14 cellular contexts compared by ENCODE assay signal in genomic region chr14:95182379-95182778, GRCh38. TPM values are rescaled to one million over a fixed set of nuclear protein-coding genes. Genes with fewer than 3 reads are reported as not detected.
A peak's percentile ranks its signal among the peaks of the same experiment; 100 is the strongest.
DNase-seq lines count a peak whose midpoint lies in the region; ATAC-seq, FAIRE-seq and TF ChIP-seq lines count a peak whose summit lies in the region.
"Had no signal": no experiment of that assay in that cellular context is flagged by ENCODE, and none has a peak within 500 bp of the region (broad histone marks: within the 10 kb centered on the region; RNA-seq: fewer than 3 reads in every experiment).

No MANE protein-coding gene starts in this region.

- peak overlapping the region; percentile 71 to 92 for H3K27ac ChIP-seq in liver (ENCODE audit: low read depth in 1 of 2, low read length in 2 of 2)
- no peak overlapping the region for H3K27ac ChIP-seq in HepG2 (ENCODE audit: extremely low read length, insufficient read depth, low read length)
- peak overlapping the region in 3 of 4 donors; percentile 36 to 71 (median 66) for H3K27ac ChIP-seq in esophagus muscularis mucosa (replicated peaks in 1 of 4)
- peak overlapping the region; percentile 98 for H3K27ac ChIP-seq in neutrophil
- no peak overlapping the region for H3K27ac ChIP-seq in WERI-Rb-1
- H3K27ac ChIP-seq: A549 had no signal

- no peaks in the 10 kb centered on the region for H3K79me2 ChIP-seq in HepG2 (ENCODE audit: insufficient read depth, low read length)

- peaks cover 0 to 2% (median 2%) of the 10 kb centered on the region in 3 donors for H3K4me1 Mint-ChIP-seq in T-cell

- no peak for TF ChIP-seq EP300 in HepG2 (IDR thresholded peaks at IDR 0.05; ENCODE audit: low read depth in 2 of 2, low read length in 2 of 2)
- TF ChIP-seq EP300 in HepG2 (CRISPR knock-in tag; IDR thresholded peaks at IDR 0.05; ENCODE audit: borderline replicate concordance): no peak
- TF ChIP-seq EP300 in esophagus muscularis mucosa (IDR thresholded peaks at IDR 0.05): no peak

- H3K27me3 Mint-ChIP-seq in T-cell: peaks cover 14 to 34% of the 10 kb centered on the region in 2 donors

- no peak overlapping the region for H3K4me3 Mint-ChIP-seq in T-cell

- no peak for DNase-seq in HepG2 (ENCODE audit: low spot score)
- no peak for DNase-seq in esophagus muscularis mucosa (ENCODE audit: extremely low spot score)
- no peak for DNase-seq in WERI-Rb-1
- DNase-seq in T-cell: no peak
- no peak for DNase-seq in COLO668 (lab: John Stamatoyannopoulos, UW; ENCODE audit: unreplicated experiment)
- no peak for DNase-seq in anterior cingulate cortex (lab: John Stamatoyannopoulos, UW)
- DNase-seq: C1 segment of cervical spinal cord, DND-41, NCI-H1092, NCI-H510A treated with DMSO at 0.1 percent for 48 hours had no signal

- 72% methylated on average over 8 of the region's 8 CpGs for WGBS in liver
- 86% methylated on average over 8 of the region's 8 CpGs for WGBS in HepG2 (ENCODE audit: low lambda C conversion rate)
- 75% methylated on average over 8 of the region's 8 CpGs for WGBS in esophagus muscularis mucosa

- H4K20me1 ChIP-seq in HepG2 (ENCODE audit: insufficient read depth, low read length): no peaks in the 10 kb centered on the region

- H3K27me3 ChIP-seq in liver (ENCODE audit: control insufficient read depth in 4 of 4, insufficient read depth in 4 of 4, low read length in 3 of 4) (no peaks in the 10 kb centered on the region), HepG2 (ENCODE audit: control insufficient read depth in 1 of 2, insufficient read depth in 2 of 2, low read length in 2 of 2) (no peaks in the 10 kb centered on the region), esophagus muscularis mucosa (no peaks in the 10 kb centered on the region), neutrophil (no peaks in the 10 kb centered on the region), WERI-Rb-1 (ENCODE audit: insufficient read depth, low read depth, severe bottlenecking) (no peaks in the 10 kb centered on the region)

- no peak for ATAC-seq in HepG2
- ATAC-seq in T-cell (replicated peaks in 1 of 4): no peak
- ATAC-seq: A549 had no signal

- H3K9me3 ChIP-seq in liver (ENCODE audit: control insufficient read depth in 4 of 4, low read length in 3 of 4): no peaks in the 10 kb centered on the region
- no peaks in the 10 kb centered on the region for H3K9me3 ChIP-seq in HepG2 (ENCODE audit: low read length)
- H3K9me3 ChIP-seq in esophagus muscularis mucosa: no peaks in the 10 kb centered on the region
- H3K9me3 ChIP-seq in neutrophil: no peaks in the 10 kb centered on the region
- H3K9me3 ChIP-seq in WERI-Rb-1 (ENCODE audit: severe bottlenecking): no peaks in the 10 kb centered on the region
- H3K9me3 ChIP-seq: A549 had no signal

- H3K4me1 ChIP-seq in liver (ENCODE audit: control insufficient read depth in 4 of 4, insufficient read depth in 4 of 4, low read length in 3 of 4): peaks cover 14 to 57% (median 51%) of the 10 kb centered on the region in 4 donors
- H3K4me1 ChIP-seq in HepG2 (ENCODE audit: insufficient read depth, low read length): peaks cover 35% of the 10 kb centered on the region
- peaks cover 38 to 48% (median 39%) of the 10 kb centered on the region in 4 donors for H3K4me1 ChIP-seq in esophagus muscularis mucosa
- H3K4me1 ChIP-seq in neutrophil (ENCODE audit: control insufficient read depth in 1 of 2, insufficient read depth in 1 of 2, low read depth in 1 of 2, low read length in 1 of 2): peaks cover 43 to 49% of the 10 kb centered on the region in 2 experiments

- POLR2A ChIA-PET in HepG2 (lab: Yijun Ruan, JAX) (interaction anchor here (1.3 kb wide), 1 partner anchor 25 kb away, joined by 5 read pairs; the partner anchor contains the start of gene DICER1), T-cell (lab: Charles Lee) (no interaction called here)

- TF ChIP-seq RAD21 in liver (IDR thresholded peaks at IDR 0.05): no peak
- no peak for TF ChIP-seq RAD21 in HepG2 (CRISPR knock-in tag; IDR thresholded peaks at IDR 0.05)

- no peak for FAIRE-seq in HepG2 (lab: Jason Lieb, UNC)
- FAIRE-seq: A549, H54 had no signal

- no peaks in the 10 kb centered on the region for H3K9me3 Mint-ChIP-seq in T-cell

- TF ChIP-seq CTCF in liver (IDR thresholded peaks at IDR 0.05; ENCODE audit: low read depth, low read length, missing input control) (no peak), HepG2 (CRISPR knock-in tag; IDR thresholded peaks at IDR 0.05) (no peak), esophagus muscularis mucosa (IDR thresholded peaks at IDR 0.05) (no peak), neutrophil (IDR thresholded peaks at IDR 0.05) (no peak), WERI-Rb-1 (IDR thresholded peaks at IDR 0.05; ENCODE audit: low read depth, low read length) (no peak)

- no TSS peak for BruUV-seq in HepG2 (replicated peaks; lab: Mats Ljungman, UMichigan)

- in situ Hi-C loops in HepG2 (cut with HindIII; ENCODE audit: extremely low pct_ligation_motif_present, low pct_unique_long_range_greater_than_20kb): no loop called here

- H3K36me3 ChIP-seq in liver (ENCODE audit: control insufficient read depth in 4 of 4, insufficient read depth in 3 of 4, low read depth in 1 of 4, low read length in 3 of 4) (no peaks in the 10 kb centered on the region), HepG2 (replicated peaks in 1 of 2; ENCODE audit: control insufficient read depth in 1 of 2, insufficient read depth in 2 of 2, low read length in 2 of 2) (no peaks in the 10 kb centered on the region), esophagus muscularis mucosa (peaks cover 0 to 9% (median 0%) of the 10 kb centered on the region in 4 donors), neutrophil (no peaks in the 10 kb centered on the region), WERI-Rb-1 (no peaks in the 10 kb centered on the region)

- no peak overlapping the region for H2AFZ ChIP-seq in HepG2 (ENCODE audit: low read length)

- no peak overlapping the region for H3K27ac Mint-ChIP-seq in T-cell

- intact Hi-C loops in HepG2 (cut with micrococcal nuclease; ENCODE audit: unreplicated experiment) (no loop called here), esophagus muscularis mucosa (cut with DNase I) (no loop called here)

- CTCF ChIA-PET in HepG2 (lab: Yijun Ruan, JAX; ENCODE audit: low intra/inter-chr PET ratio, low total read pairs): no interaction called here
- CTCF ChIA-PET in T-cell (lab: Charles Lee): no interaction called here

- no peak overlapping the region for H3K4me2 ChIP-seq in HepG2 (ENCODE audit: low read depth, low read length)
- H3K4me2 ChIP-seq: A549 had no signal

- TF ChIP-seq POLR2A in HepG2 (IDR thresholded peaks at IDR 0.05; ENCODE audit: insufficient read depth in 1 of 2, low read depth in 2 of 2, low read length in 2 of 2): no peak
- no peak for TF ChIP-seq POLR2A in esophagus muscularis mucosa (IDR thresholded peaks at IDR 0.05; ENCODE audit: low read depth)

- H3K4me3 ChIP-seq in liver (ENCODE audit: low read depth in 1 of 3, low read length in 3 of 3) (no peak overlapping the region), HepG2 (replicated peaks in 1 of 3; ENCODE audit: insufficient read depth in 1 of 3, low read depth in 2 of 3, low read length in 3 of 3) (no peak overlapping the region), esophagus muscularis mucosa (no peak overlapping the region), neutrophil (ENCODE audit: low read depth in 1 of 2, low read length in 1 of 2) (no peak overlapping the region), WERI-Rb-1 (ENCODE audit: low read depth, low read length) (no peak overlapping the region)
- H3K4me3 ChIP-seq: A549 had no signal

- peaks cover 23% of the 10 kb centered on the region for H3K36me3 Mint-ChIP-seq in T-cell

- peak overlapping the region in 1 of 2 donors; percentile 64 for H3K9ac ChIP-seq in liver (ENCODE audit: low read depth in 1 of 2, low read length in 2 of 2)
- no peak overlapping the region for H3K9ac ChIP-seq in HepG2 (ENCODE audit: insufficient read depth, low read depth, low read length)

TF ChIP-seq in liver, 16 proteins besides CTCF, POLR2A, EP300 and RAD21 (continues in another document):
- no peak for TF ChIP-seq JUND (IDR thresholded peaks at IDR 0.05)
- TF ChIP-seq ATF3 (IDR thresholded peaks at IDR 0.05): no peak

TF ChIP-seq in HepG2, 621 proteins besides CTCF, POLR2A, EP300 and RAD21 (continues in another document):
- no peak for TF ChIP-seq RAD51 (IDR thresholded peaks at IDR 0.05; ENCODE audit: borderline replicate concordance)
- no peak for TF ChIP-seq HNRNPH1 (optimal IDR thresholded peaks at IDR 0.05; ENCODE audit: low read depth, low read length)

RNA-seq across cellular contexts. Expression of gene DICER1, which starts 25.1 kb away (rescaled TPM):
- total RNA-seq in liver (10 to 100 TPM; 29.8 to 43.6 TPM), HepG2 (2016; rRNA removed; fragmentation: Illumina TruSeq; extraction: Trizol) (61.9 and 88.8 TPM in 2 replicates), esophagus muscularis mucosa (10 to 100 TPM; 43.9 to 72.2 (median 58.4) TPM), T-cell (10 to 100 TPM; 40.1 to 62.8 (median 57.8) TPM)
- polyA plus RNA-seq in liver (10 to 100 TPM in 1 of 2 donors, 1 to 10 TPM in 1; 7.5 to 10.8 TPM), HepG2 (2011; rRNA removed) (23.6 and 31.8 TPM in 2 replicates)
- total RNA-seq in HepG2 (2016; cell fraction: cytosol; rRNA removed; fragmentation: Illumina TruSeq; extraction: Trizol; ENCODE audit: low read depth): 10.5 and 12.5 TPM in 2 replicates
- total RNA-seq in HepG2 (2016; cell fraction: insoluble cytoplasmic fraction; rRNA removed; fragmentation: Illumina TruSeq; extraction: Trizol): 56.8 and 81.5 TPM in 2 replicates
- total RNA-seq in HepG2 (2016; cell fraction: membrane; rRNA removed; fragmentation: Illumina TruSeq; extraction: Trizol): 28.2 and 32.1 TPM in 2 replicates
- 64.4 and 74.3 TPM in 2 replicates for total RNA-seq in HepG2 (2016; cell fraction: nucleus; rRNA removed; fragmentation: Illumina TruSeq; extraction: Trizol)
- 9.8 and 13.5 TPM in 2 replicates for polyA plus RNA-seq in HepG2 (2011; cell fraction: cytosol; rRNA removed)
- polyA plus RNA-seq in HepG2 (2011; cell fraction: nucleus; rRNA removed): 29.6 and 34.3 TPM in 2 replicates
- 18.7 and 21.1 TPM in 2 replicates for polyA plus RNA-seq in HepG2 (2012)
- polyA plus RNA-seq in HepG2 (2016; cell fraction: cytosol; fragmentation: Illumina TruSeq; extraction: Trizol; ENCODE audit: low read depth): 0.61 and 1.1 TPM in 2 replicates
- 33.8 and 35.8 TPM in 2 replicates for polyA plus RNA-seq in HepG2 (2016; cell fraction: insoluble cytoplasmic fraction; fragmentation: Illumina TruSeq; extraction: Trizol; ENCODE audit: low read depth)
- polyA plus RNA-seq in HepG2 (2016; cell fraction: membrane; fragmentation: Illumina TruSeq; extraction: Trizol; ENCODE audit: low read depth): 3.3 and 3.9 TPM in 2 replicates
- polyA plus RNA-seq in HepG2 (2016; cell fraction: nucleus; fragmentation: Illumina TruSeq; extraction: Trizol; ENCODE audit: insufficient read depth, low read depth): 42.9 and 44.5 TPM in 2 replicates
- polyA minus RNA-seq in HepG2 (2011; rRNA and poly(A)+ RNA removed; ENCODE audit: low replicate concordance): 84.7 and 103 TPM in 2 replicates
- polyA minus RNA-seq in HepG2 (2011; cell fraction: cytosol; rRNA and poly(A)+ RNA removed): 49.5 and 78.0 TPM in 2 replicates
- 130 and 156 TPM in 2 replicates for polyA minus RNA-seq in HepG2 (2011; cell fraction: nucleus; rRNA and poly(A)+ RNA removed)

Comparison
In these comparisons a context has a peak if more than half of its experiments do, and no peak if none do; other contexts are left out.
1. H3K27ac ChIP-seq: peak in liver (2 of 2), esophagus muscularis mucosa (3 of 4) and neutrophil (single experiment); none in HepG2 (single experiment) and WERI-Rb-1 (single experiment).